In genomic region chr12:114152066-114152465, GRCh38 we compare ENCODE assay signal across 4 cellular contexts.
"Had no signal": no experiment of that assay in that cellular context is flagged by ENCODE, and none has a peak within 500 bp of the region (broad histone marks: within the 10 kb centered on the region; RNA-seq: fewer than 3 reads in every experiment).

No MANE protein-coding gene starts in this region.

- DNase-seq: H9, HCEC 1CT had no signal

- H3K4me3 ChIP-seq: GM23338 had no signal

- ATAC-seq: GM23338, HepG2 had no signal
